8 cellular contexts compared by ENCODE assay signal in genomic region chr18:46148810-46149209, GRCh38. TPM values are rescaled to one million over a fixed set of nuclear protein-coding genes. Genes with fewer than 3 reads are reported as not detected.
DNase-seq lines count a peak whose midpoint lies in the region; ATAC-seq and TF ChIP-seq lines count a peak whose summit lies in the region.

No MANE protein-coding gene starts in this region.

- no peak overlapping the region for H3K4me3 ChIP-seq in fibroblast of pulmonary artery (replicated peaks; ENCODE audit: low read depth, low read length)
- H3K4me3 ChIP-seq in neural progenitor cell: no peak overlapping the region

- no peak overlapping the region for H3K9ac ChIP-seq in neural progenitor cell

- no peaks in the 10 kb centered on the region for H3K9me3 Mint-ChIP-seq in Calu3 (ENCODE audit: low read depth, unreplicated experiment)
- no peaks in the 10 kb centered on the region for H3K9me3 Mint-ChIP-seq in HFFc6
- no peaks in the 10 kb centered on the region for H3K9me3 Mint-ChIP-seq in neural progenitor cell

- TF ChIP-seq CTCF in Calu3 (IDR thresholded peaks at IDR 0.05; ENCODE audit: unreplicated experiment) (peak; percentile 58), HFFc6 (IDR thresholded peaks at IDR 0.05) (peak; percentile 90), fibroblast of pulmonary artery (IDR thresholded peaks at IDR 0.05; ENCODE audit: low read length, missing control alignments) (peak; percentile 62), neural progenitor cell (IDR thresholded peaks at IDR 0.05) (peak; percentile 81)

- H3K9me3 ChIP-seq in neural progenitor cell (ENCODE audit: low read depth): no peaks in the 10 kb centered on the region

- no TSS peak for BruUV-seq in Calu3 (replicated peaks; lab: Mats Ljungman, UMichigan)

- ATAC-seq in HG03045 (IDR thresholded peaks at IDR 0.05; ENCODE audit: unreplicated experiment): no peak

- no peak overlapping the region for H3K4me2 ChIP-seq in neural progenitor cell

- H3K27ac ChIP-seq in neural progenitor cell: no peak overlapping the region

- no peaks in the 10 kb centered on the region for H3K27me3 ChIP-seq in neural progenitor cell

- H3K4me1 Mint-ChIP-seq in Calu3 (ENCODE audit: low read depth, unreplicated experiment): peaks cover 24% of the 10 kb centered on the region
- H3K4me1 Mint-ChIP-seq in HFFc6 (ENCODE audit: low read depth): peaks cover 34% of the 10 kb centered on the region
- H3K4me1 Mint-ChIP-seq in neural progenitor cell: peaks cover 11% of the 10 kb centered on the region

- intact Hi-C loops in Calu3 (cut with micrococcal nuclease; ENCODE audit: unreplicated experiment): loop anchor here (1.0 to 2.0 kb wide), 4 partner anchors 25 to 509 kb away; a partner anchor contains a TSS

- H3K27me3 Mint-ChIP-seq in Calu3 (ENCODE audit: unreplicated experiment) (no peaks in the 10 kb centered on the region), HFFc6 (ENCODE audit: insufficient read depth) (no peaks in the 10 kb centered on the region; the same call in none of the 2 replicates), neural progenitor cell (ENCODE audit: insufficient read depth, low read depth) (no peaks in the 10 kb centered on the region)

- H3K36me3 ChIP-seq in neural progenitor cell: no peaks in the 10 kb centered on the region

- H3F3A ChIP-seq in neural progenitor cell (ENCODE audit: low read depth): peaks cover 28% of the 10 kb centered on the region

- CTCF ChIA-PET in Calu3 (lab: Charles Lee): interaction anchor here (0.6 to 2.3 kb wide), 5 partner anchors 12 to 509 kb away, joined by 3 to 15 read pairs (median 4); a partner anchor contains a TSS

- no peaks in the 10 kb centered on the region for H4K20me1 ChIP-seq in neural progenitor cell (ENCODE audit: low read depth)

- H3K36me3 Mint-ChIP-seq in Calu3 (ENCODE audit: insufficient read depth, unreplicated experiment): peaks cover 4% of the 10 kb centered on the region
- peaks cover 5% of the 10 kb centered on the region; the same call in 1 of the 2 replicates for H3K36me3 Mint-ChIP-seq in HFFc6 (ENCODE audit: low read depth)
- H3K36me3 Mint-ChIP-seq in neural progenitor cell: no peaks in the 10 kb centered on the region

- H3K4me1 ChIP-seq in neural progenitor cell: peaks cover 15% of the 10 kb centered on the region

- no peaks in the 10 kb centered on the region for H3K79me2 ChIP-seq in neural progenitor cell (ENCODE audit: low read depth)

- peak overlapping the region; percentile 8 for H3K27ac Mint-ChIP-seq in Calu3 (ENCODE audit: unreplicated experiment)
- no peak overlapping the region for H3K27ac Mint-ChIP-seq in HFFc6
- H3K27ac Mint-ChIP-seq in neural progenitor cell: no peak overlapping the region

- DNase-seq in Calu3 (peak; percentile 67), HFFc6 (peak; percentile 58), NCI-H82 (lab: John Stamatoyannopoulos, UW) (peak; percentile 87), activated T-cell treated with anti-CD3 and anti-CD28 coated beads for 4 hours (peak; percentile 25), fibroblast of pulmonary artery (ENCODE audit: low read depth) (peak; percentile 70), neural progenitor cell (ENCODE audit: low spot score) (peak; percentile 78), GM19238 (ENCODE audit: insufficient read length, low spot score) (no peak)

- H2AFZ ChIP-seq in neural progenitor cell (replicated peaks): no peak overlapping the region

- no peak overlapping the region for H3K4me3 Mint-ChIP-seq in Calu3 (ENCODE audit: low read depth, unreplicated experiment)
- H3K4me3 Mint-ChIP-seq in HFFc6: no peak overlapping the region
- H3K4me3 Mint-ChIP-seq in neural progenitor cell: no peak overlapping the region

RNA-seq across cellular contexts. Expression of gene HAUS1, which starts 44.6 kb away (rescaled TPM):
- total RNA-seq in Calu3 (2022) (33.5 and 35.7 TPM in 2 replicates), neural progenitor cell (ENCODE audit: low replicate concordance) (141 and 201 TPM in 2 replicates)
- 10 to 100 TPM; 22.7 to 34.8 (median 31.6) TPM for total RNA-seq in HFFc6 (2021; fragmentation: NEBNext Ultra II Directional; extraction: Animal tissue kit (Norgen Biotek cat#: 25700))

RNA-seq across cellular contexts. Expression of gene ATP5F1A, which starts 50.7 kb away (rescaled TPM):
- total RNA-seq in Calu3 (2022) (358 and 374 TPM in 2 replicates), neural progenitor cell (ENCODE audit: low replicate concordance) (1,034 and 1,141 TPM in 2 replicates)
- total RNA-seq in HFFc6 (2021; fragmentation: NEBNext Ultra II Directional; extraction: Animal tissue kit (Norgen Biotek cat#: 25700)): 100 to 1,000 TPM; 446 to 523 (median 503) TPM
